Comparison of ENCODE assay signal across 1 cellular context in genomic region chr6:134249759-134250602, GRCh38.
TF ChIP-seq lines count a peak whose summit lies in the region.

No MANE protein-coding gene starts in this region.

TF ChIP-seq in GM23338, 12 proteins besides CTCF, POLR2A, EP300 and RAD21 (continued from another document):
- no peak for TF ChIP-seq ETS1 (IDR thresholded peaks at IDR 0.05)
- no peak for TF ChIP-seq NANOG (IDR thresholded peaks at IDR 0.05; ENCODE audit: borderline replicate concordance)
- TF ChIP-seq CREB1 (CRISPR knock-in tag; IDR thresholded peaks at IDR 0.05; ENCODE audit: low read depth): no peak
- TF ChIP-seq JUNB (IDR thresholded peaks at IDR 0.05; ENCODE audit: unreplicated experiment): no peak
